Comparison of ENCODE assay signal across 27 cellular contexts in genomic region chr6:138734585-138734984, GRCh38.
"Had no signal": no experiment of that assay in that cellular context is flagged by ENCODE, and none has a peak within 500 bp of the region (broad histone marks: within the 10 kb centered on the region; RNA-seq: fewer than 3 reads in every experiment).

No MANE protein-coding gene starts in this region.

- H3K4me3 ChIP-seq: neural progenitor cell, ovary, psoas muscle, skin epidermis, smooth muscle cell, spleen, stomach, thoracic aorta, thyroid gland, tibial nerve, upper lobe of left lung, vagina had no signal

- H3K4me1 ChIP-seq: neural progenitor cell, parathyroid adenoma, psoas muscle, spleen, stomach, thyroid gland, tibial nerve, upper lobe of left lung, vagina had no signal

- H3K79me2 ChIP-seq: parathyroid adenoma had no signal

- DNase-seq: natural killer cell; occipital lobe; ovary; posterior cingulate gyrus; psoas muscle; right cardiac atrium; spleen; stimulated activated CD4-positive, alpha-beta T cell treated with anti-CD3 and anti-CD28 coated beads, Interleukin-12 subunit alpha, Interleukin-12 subunit beta, amount 100 ng/mL, for 4 hours; stimulated activated CD4-positive, alpha-beta T cell treated with anti-CD3 and anti-CD28 coated beads, Interleukin-1b, Interleukin-23, amount 100 ng/mL, for 48 hours; stimulated activated CD4-positive, alpha-beta T cell treated with anti-CD3 and anti-CD28 coated beads, Interleukin-4, amount 100 ng/mL, for 1 hour; stimulated activated CD4-positive, alpha-beta T cell treated with anti-CD3 and anti-CD28 coated beads, Interleukin-4, amount 100 ng/mL, for 4 hours; stimulated activated CD8-positive, alpha-beta memory T cell treated with anti-CD3 and anti-CD28 coated beads, Interleukin-4, amount 100 ng/mL, for 48 hours; stimulated activated naive CD4-positive, alpha-beta T cell; stomach; thyroid gland; trophoblast cell had no signal

- H3K9me3 ChIP-seq: ovary, psoas muscle, stomach, thoracic aorta, thyroid gland, tibial nerve, upper lobe of left lung, vagina had no signal

- H3K27me3 ChIP-seq: neural progenitor cell, ovary, spleen, stomach, thyroid gland, tibial nerve, upper lobe of left lung, vagina had no signal

- H3K27ac ChIP-seq: neural progenitor cell, ovary, parathyroid adenoma, psoas muscle, skin epidermis, spleen, stomach, thoracic aorta, thyroid gland, tibial nerve, upper lobe of left lung, vagina had no signal

- FAIRE-seq: urothelium cell line had no signal

- H2AFZ ChIP-seq: neural progenitor cell, parathyroid adenoma had no signal

- H3K4me2 ChIP-seq: neural progenitor cell, smooth muscle cell had no signal

- H3K36me3 ChIP-seq: neural progenitor cell, ovary, spleen, stomach, thoracic aorta, thyroid gland, tibial nerve, upper lobe of left lung, vagina had no signal

- ATAC-seq: natural killer cell; psoas muscle; right cardiac atrium; sciatic nerve; stimulated activated memory B cell treated with anti-CD40 and anti-IgM and Interleukin-4, amounts not matched to agents 10 μg/mL and 1 μg/mL and 100 μg/mL, for 72 hours had no signal

- H3K9ac ChIP-seq: neural progenitor cell, parathyroid adenoma had no signal
